In the genomic region with DNA sequence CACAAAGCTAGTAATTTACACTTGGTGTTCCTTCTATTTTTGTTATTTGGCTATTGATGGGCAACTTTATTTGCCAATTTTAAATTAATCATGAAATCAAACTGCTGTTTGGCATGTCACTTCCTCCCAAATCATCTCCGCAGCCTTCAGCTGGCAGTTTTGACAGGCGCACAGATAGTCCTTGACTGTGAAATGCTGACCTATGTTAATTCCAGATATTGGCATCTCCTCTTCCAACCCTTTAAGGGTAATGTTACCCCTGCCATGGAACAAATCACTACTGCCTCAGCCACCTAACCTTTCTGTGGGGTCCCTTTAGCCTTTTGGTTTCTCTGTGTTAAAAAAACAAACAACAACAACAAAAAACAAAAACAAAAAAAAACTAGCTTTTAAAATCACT, we compare ENCODE assay signal across 1 cellular context.
TF ChIP-seq lines count a peak whose summit lies in the region.

No MANE protein-coding gene starts in this region.

TF ChIP-seq in K562, 482 proteins besides CTCF, POLR2A, EP300 and RAD21 (continued from another document):
- TF ChIP-seq, protein P1, sequence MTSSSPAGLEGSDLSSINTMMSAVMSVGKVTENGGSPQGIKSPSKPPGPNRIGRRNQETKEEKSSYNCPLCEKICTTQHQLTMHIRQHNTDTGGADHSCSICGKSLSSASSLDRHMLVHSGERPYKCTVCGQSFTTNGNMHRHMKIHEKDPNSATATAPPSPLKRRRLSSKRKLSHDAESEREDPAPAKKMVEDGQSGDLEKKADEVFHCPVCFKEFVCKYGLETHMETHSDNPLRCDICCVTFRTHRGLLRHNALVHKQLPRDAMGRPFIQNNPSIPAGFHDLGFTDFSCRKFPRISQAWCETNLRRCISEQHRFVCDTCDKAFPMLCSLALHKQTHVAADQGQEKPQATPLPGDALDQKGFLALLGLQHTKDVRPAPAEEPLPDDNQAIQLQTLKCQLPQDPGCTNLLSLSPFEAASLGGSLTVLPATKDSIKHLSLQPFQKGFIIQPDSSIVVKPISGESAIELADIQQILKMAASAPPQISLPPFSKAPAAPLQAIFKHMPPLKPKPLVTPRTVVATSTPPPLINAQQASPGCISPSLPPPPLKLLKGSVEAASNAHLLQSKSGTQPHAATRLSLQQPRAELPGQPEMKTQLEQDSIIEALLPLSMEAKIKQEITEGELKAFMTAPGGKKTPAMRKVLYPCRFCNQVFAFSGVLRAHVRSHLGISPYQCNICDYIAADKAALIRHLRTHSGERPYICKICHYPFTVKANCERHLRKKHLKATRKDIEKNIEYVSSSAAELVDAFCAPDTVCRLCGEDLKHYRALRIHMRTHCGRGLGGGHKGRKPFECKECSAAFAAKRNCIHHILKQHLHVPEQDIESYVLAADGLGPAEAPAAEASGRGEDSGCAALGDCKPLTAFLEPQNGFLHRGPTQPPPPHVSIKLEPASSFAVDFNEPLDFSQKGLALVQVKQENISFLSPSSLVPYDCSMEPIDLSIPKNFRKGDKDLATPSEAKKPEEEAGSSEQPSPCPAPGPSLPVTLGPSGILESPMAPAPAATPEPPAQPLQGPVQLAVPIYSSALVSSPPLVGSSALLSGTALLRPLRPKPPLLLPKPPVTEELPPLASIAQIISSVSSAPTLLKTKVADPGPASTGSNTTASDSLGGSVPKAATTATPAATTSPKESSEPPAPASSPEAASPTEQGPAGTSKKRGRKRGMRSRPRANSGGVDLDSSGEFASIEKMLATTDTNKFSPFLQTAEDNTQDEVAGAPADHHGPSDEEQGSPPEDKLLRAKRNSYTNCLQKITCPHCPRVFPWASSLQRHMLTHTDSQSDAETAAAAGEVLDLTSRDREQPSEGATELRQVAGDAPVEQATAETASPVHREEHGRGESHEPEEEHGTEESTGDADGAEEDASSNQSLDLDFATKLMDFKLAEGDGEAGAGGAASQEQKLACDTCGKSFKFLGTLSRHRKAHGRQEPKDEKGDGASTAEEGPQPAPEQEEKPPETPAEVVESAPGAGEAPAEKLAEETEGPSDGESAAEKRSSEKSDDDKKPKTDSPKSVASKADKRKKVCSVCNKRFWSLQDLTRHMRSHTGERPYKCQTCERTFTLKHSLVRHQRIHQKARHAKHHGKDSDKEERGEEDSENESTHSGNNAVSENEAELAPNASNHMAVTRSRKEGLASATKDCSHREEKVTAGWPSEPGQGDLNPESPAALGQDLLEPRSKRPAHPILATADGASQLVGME (CRISPR knock-in tag; IDR thresholded peaks at IDR 0.05) = no peak
